Comparison of ENCODE assay signal across 19 cellular contexts in the genomic region with DNA sequence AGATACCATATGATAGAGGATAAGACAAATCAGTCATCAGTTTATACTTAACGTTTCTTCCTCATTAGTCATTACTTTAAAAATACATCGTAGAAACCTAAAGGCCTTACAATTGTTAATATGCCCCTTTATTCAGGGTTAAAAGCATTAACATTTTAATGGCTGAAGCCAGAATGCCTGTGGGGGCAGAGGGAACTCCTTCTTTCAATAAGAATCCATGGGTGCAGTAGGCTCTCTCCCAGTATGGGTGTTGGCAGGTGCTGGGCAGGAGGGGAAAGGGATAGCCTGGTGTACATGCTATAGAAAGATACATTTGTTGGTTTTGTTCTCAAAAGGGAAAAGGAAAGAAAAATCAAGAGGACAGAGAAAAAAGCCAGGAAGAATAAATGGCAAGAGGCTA.
DNase-seq lines count a peak whose midpoint lies in the region; ATAC-seq and TF ChIP-seq lines count a peak whose summit lies in the region.
"Had no signal": no experiment of that assay in that cellular context is flagged by ENCODE, and none has a peak within 500 bp of the region (broad histone marks: within the 10 kb centered on the region; RNA-seq: fewer than 3 reads in every experiment).

No MANE protein-coding gene starts in this region.

- peak; percentile 28 for DNase-seq in GM23338 (ENCODE audit: low spot score)
- DNase-seq in WTC11 (ENCODE audit: low spot score): no peak
- no peak for DNase-seq in Karpas-422
- DNase-seq in breast epithelium (ENCODE audit: low spot score in 2 of 2): no peak
- DNase-seq in NCI-H446 (lab: John Stamatoyannopoulos, UW): no peak
- no peak for DNase-seq in prostate gland (ENCODE audit: low spot score)
- DNase-seq: Caco-2; CD4-positive, CD25-positive, alpha-beta regulatory T cell; CD8-positive, alpha-beta T cell; DMS153; DND-41; GM23248; HCEC 1CT had no signal

- H3K36me3 Mint-ChIP-seq in GM23338 (ENCODE audit: low read depth) (peaks cover 3% of the 10 kb centered on the region; the same call in 1 of the 3 replicates), WTC11 (no peaks in the 10 kb centered on the region)
- H3K36me3 Mint-ChIP-seq: CD4-positive, CD25-positive, alpha-beta regulatory T cell; CD8-positive, alpha-beta T cell had no signal

- H3K36me3 ChIP-seq in GM23338 (ENCODE audit: insufficient read depth) (no peaks in the 10 kb centered on the region), HUES6 (ENCODE audit: control insufficient read depth, insufficient read depth, low read length) (no peaks in the 10 kb centered on the region), iPS-18a (ENCODE audit: control insufficient read depth, low read depth, low read length) (no peaks in the 10 kb centered on the region), Karpas-422 (ENCODE audit: insufficient read depth, low read length) (no peaks in the 10 kb centered on the region), breast epithelium (no peaks in the 10 kb centered on the region), prostate gland (no peaks in the 10 kb centered on the region)
- H3K36me3 ChIP-seq: BLaER1 had no signal

- H3K4me3 ChIP-seq in GM23338 (no peak overlapping the region), HUES6 (ENCODE audit: low read depth, low read length) (peak overlapping the region; percentile 24; the same call in 1 of the 2 replicates), iPS-18a (ENCODE audit: low read length) (peak overlapping the region; percentile 5), Karpas-422 (ENCODE audit: low read length) (no peak overlapping the region), breast epithelium (no peak overlapping the region), prostate gland (no peak overlapping the region)
- H3K4me3 ChIP-seq: BLaER1, GM23248 had no signal

- H3K4me2 ChIP-seq in GM23338: peak overlapping the region; percentile 21
- H3K4me2 ChIP-seq in Karpas-422 (ENCODE audit: low read depth, low read length, poor library complexity, severe bottlenecking): no peak overlapping the region
- H3K4me2 ChIP-seq: BLaER1 had no signal

- no peak overlapping the region for H3K27ac ChIP-seq in GM23338 (ENCODE audit: low read depth)
- no peak overlapping the region for H3K27ac ChIP-seq in HUES6 (ENCODE audit: low read depth, low read length)
- no peak overlapping the region for H3K27ac ChIP-seq in iPS-18a (ENCODE audit: low read length)
- H3K27ac ChIP-seq in Karpas-422 (ENCODE audit: low read length): no peak overlapping the region
- H3K27ac ChIP-seq in breast epithelium: no peak overlapping the region
- no peak overlapping the region for H3K27ac ChIP-seq in prostate gland
- H3K27ac ChIP-seq: 22Rv1, BLaER1, C4-2B, GM23248 had no signal

- intact Hi-C loops in breast epithelium (cut with DNase I; ENCODE audit: low total_unique reads): no loop called here
- intact Hi-C loops in prostate gland (cut with DNase I): no loop called here

- TF ChIP-seq POLR2A in breast epithelium (IDR thresholded peaks at IDR 0.05) (no peak), prostate gland (IDR thresholded peaks at IDR 0.05) (no peak)

- CTCF ChIA-PET in WTC11 (lab: Charles Lee): no interaction called here

- H3K9me3 Mint-ChIP-seq in GM23338 (no peaks in the 10 kb centered on the region), WTC11 (no peaks in the 10 kb centered on the region)

- ATAC-seq in GM23338: peak; percentile 83
- ATAC-seq in WTC11: peak; percentile 69
- ATAC-seq: CD8-positive, alpha-beta T cell had no signal

- no peaks in the 10 kb centered on the region for H3F3A ChIP-seq in GM23338 (replicated peaks; ENCODE audit: low read depth)

- H3K27me3 Mint-ChIP-seq in GM23338 (ENCODE audit: insufficient read depth, low read depth, poor library complexity) (peaks cover 2% of the 10 kb centered on the region), WTC11 (ENCODE audit: low read depth) (peaks cover 15% of the 10 kb centered on the region)
- H3K27me3 Mint-ChIP-seq: B cell; CD4-positive, CD25-positive, alpha-beta regulatory T cell had no signal

- no peaks in the 10 kb centered on the region for H3K9me3 ChIP-seq in HUES6 (ENCODE audit: control insufficient read depth, insufficient read depth, low read depth, low read length)
- H3K9me3 ChIP-seq in iPS-18a (ENCODE audit: control insufficient read depth, low read depth, low read length): no peaks in the 10 kb centered on the region
- H3K9me3 ChIP-seq in Karpas-422 (ENCODE audit: low read length): no peaks in the 10 kb centered on the region; the same call in 1 of the 2 replicates
- H3K9me3 ChIP-seq in breast epithelium: no peaks in the 10 kb centered on the region
- no peaks in the 10 kb centered on the region for H3K9me3 ChIP-seq in prostate gland
- H3K9me3 ChIP-seq: BLaER1, Caco-2 had no signal

- H3K79me2 ChIP-seq in GM23338 (replicated peaks; ENCODE audit: insufficient read depth): no peaks in the 10 kb centered on the region
- no peaks in the 10 kb centered on the region for H3K79me2 ChIP-seq in Karpas-422 (ENCODE audit: low read length)

- 0 out of 2 replicates have a peak, but pooled peaks cover 3% of the 10 kb centered on the region for H3K9me2 ChIP-seq in GM23338 (ENCODE audit: insufficient read depth)
- H3K9me2 ChIP-seq in Karpas-422 (replicated peaks; ENCODE audit: insufficient read depth, low read length): no peaks in the 10 kb centered on the region

- POLR2A ChIA-PET in WTC11 (lab: Charles Lee): no interaction called here

- WGBS in prostate gland: 58% methylated on average over 2 of the region's 2 CpGs

- H3K9ac ChIP-seq in HUES6 (ENCODE audit: low read length) (no peak overlapping the region), iPS-18a (ENCODE audit: low read length) (no peak overlapping the region), Karpas-422 (ENCODE audit: low read length) (no peak overlapping the region)
- H3K9ac ChIP-seq: BLaER1, GM23248 had no signal

- H3K27ac Mint-ChIP-seq in GM23338 (no peak overlapping the region; the same call in 1 of the 2 replicates), WTC11 (no peak overlapping the region)
- H3K27ac Mint-ChIP-seq: B cell; CD4-positive, CD25-positive, alpha-beta regulatory T cell; CD8-positive, alpha-beta T cell had no signal

- TF ChIP-seq CTCF in GM23338 (conservative IDR thresholded peaks at IDR 0.05; ENCODE audit: low read depth in 2 of 2) (no peak), WTC11 (IDR thresholded peaks at IDR 0.05) (no peak), breast epithelium (IDR thresholded peaks at IDR 0.05) (no peak), prostate gland (IDR thresholded peaks at IDR 0.05) (no peak)

- H3K27me3 ChIP-seq in GM23338 (ENCODE audit: insufficient read depth) (no peaks in the 10 kb centered on the region), HUES6 (ENCODE audit: control insufficient read depth, insufficient read depth, low read length) (no peaks in the 10 kb centered on the region), iPS-18a (ENCODE audit: control insufficient read depth, insufficient read depth, low read length) (no peaks in the 10 kb centered on the region), Karpas-422 (ENCODE audit: low read length) (no peaks in the 10 kb centered on the region), breast epithelium (no peaks in the 10 kb centered on the region), prostate gland (replicated peaks; ENCODE audit: insufficient read depth) (no peaks in the 10 kb centered on the region)
- H3K27me3 ChIP-seq: BLaER1 had no signal

- H4K20me1 ChIP-seq in GM23338 (replicated peaks; ENCODE audit: insufficient read depth): no peaks in the 10 kb centered on the region
- H4K20me1 ChIP-seq in Karpas-422 (ENCODE audit: insufficient read depth, low read depth, low read length): no peaks in the 10 kb centered on the region
- H4K20me1 ChIP-seq: BLaER1 had no signal

- H2AFZ ChIP-seq in GM23338 (no peak overlapping the region), Karpas-422 (ENCODE audit: low read length) (no peak overlapping the region)
- H2AFZ ChIP-seq: GM23248 had no signal

- H3K4me3 Mint-ChIP-seq in GM23338 (peak overlapping the region; percentile 45), WTC11 (peak overlapping the region; percentile 0; the same call in 1 of the 2 replicates)
- H3K4me3 Mint-ChIP-seq: B cell; CD4-positive, CD25-positive, alpha-beta regulatory T cell; CD8-positive, alpha-beta T cell had no signal

- H3K4me1 Mint-ChIP-seq in GM23338: peaks cover 32% of the 10 kb centered on the region
- H3K4me1 Mint-ChIP-seq in WTC11: peaks cover 27% of the 10 kb centered on the region
- H3K4me1 Mint-ChIP-seq: B cell; CD4-positive, CD25-positive, alpha-beta regulatory T cell had no signal

- H3K4me1 ChIP-seq in GM23338 (ENCODE audit: insufficient read depth) (peaks cover 28% of the 10 kb centered on the region), HUES6 (ENCODE audit: control insufficient read depth, insufficient read depth, low read length) (peaks cover 15% of the 10 kb centered on the region), iPS-18a (ENCODE audit: control insufficient read depth, low read depth, low read length) (peaks cover 14% of the 10 kb centered on the region), Karpas-422 (ENCODE audit: low read length) (no peaks in the 10 kb centered on the region), breast epithelium (no peaks in the 10 kb centered on the region), prostate gland (replicated peaks) (no peaks in the 10 kb centered on the region)
- H3K4me1 ChIP-seq: BLaER1, Caco-2 had no signal

TF ChIP-seq in GM23338, 12 proteins besides CTCF, POLR2A, EP300 and RAD21 (continues in another document):
- TF ChIP-seq EZH2phosphoT487 (IDR thresholded peaks at IDR 0.05; ENCODE audit: unreplicated experiment): no peak

TF ChIP-seq in WTC11, 78 proteins besides CTCF, POLR2A, EP300 and RAD21 (continues in another document):
- TF ChIP-seq, protein P1, sequence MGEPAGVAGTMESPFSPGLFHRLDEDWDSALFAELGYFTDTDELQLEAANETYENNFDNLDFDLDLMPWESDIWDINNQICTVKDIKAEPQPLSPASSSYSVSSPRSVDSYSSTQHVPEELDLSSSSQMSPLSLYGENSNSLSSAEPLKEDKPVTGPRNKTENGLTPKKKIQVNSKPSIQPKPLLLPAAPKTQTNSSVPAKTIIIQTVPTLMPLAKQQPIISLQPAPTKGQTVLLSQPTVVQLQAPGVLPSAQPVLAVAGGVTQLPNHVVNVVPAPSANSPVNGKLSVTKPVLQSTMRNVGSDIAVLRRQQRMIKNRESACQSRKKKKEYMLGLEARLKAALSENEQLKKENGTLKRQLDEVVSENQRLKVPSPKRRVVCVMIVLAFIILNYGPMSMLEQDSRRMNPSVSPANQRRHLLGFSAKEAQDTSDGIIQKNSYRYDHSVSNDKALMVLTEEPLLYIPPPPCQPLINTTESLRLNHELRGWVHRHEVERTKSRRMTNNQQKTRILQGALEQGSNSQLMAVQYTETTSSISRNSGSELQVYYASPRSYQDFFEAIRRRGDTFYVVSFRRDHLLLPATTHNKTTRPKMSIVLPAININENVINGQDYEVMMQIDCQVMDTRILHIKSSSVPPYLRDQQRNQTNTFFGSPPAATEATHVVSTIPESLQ (CRISPR knock-in tag; IDR thresholded peaks at IDR 0.05): no peak

Comparison
In these comparisons a context has a peak if more than half of its experiments do, and no peak if none do; other contexts are left out.
1. H3K4me3 ChIP-seq: peak in HUES6 (single experiment) and iPS-18a (single experiment); none in GM23338 (single experiment), Karpas-422 (single experiment), breast epithelium (0 of 3) and prostate gland (0 of 2).